In the genomic region with DNA sequence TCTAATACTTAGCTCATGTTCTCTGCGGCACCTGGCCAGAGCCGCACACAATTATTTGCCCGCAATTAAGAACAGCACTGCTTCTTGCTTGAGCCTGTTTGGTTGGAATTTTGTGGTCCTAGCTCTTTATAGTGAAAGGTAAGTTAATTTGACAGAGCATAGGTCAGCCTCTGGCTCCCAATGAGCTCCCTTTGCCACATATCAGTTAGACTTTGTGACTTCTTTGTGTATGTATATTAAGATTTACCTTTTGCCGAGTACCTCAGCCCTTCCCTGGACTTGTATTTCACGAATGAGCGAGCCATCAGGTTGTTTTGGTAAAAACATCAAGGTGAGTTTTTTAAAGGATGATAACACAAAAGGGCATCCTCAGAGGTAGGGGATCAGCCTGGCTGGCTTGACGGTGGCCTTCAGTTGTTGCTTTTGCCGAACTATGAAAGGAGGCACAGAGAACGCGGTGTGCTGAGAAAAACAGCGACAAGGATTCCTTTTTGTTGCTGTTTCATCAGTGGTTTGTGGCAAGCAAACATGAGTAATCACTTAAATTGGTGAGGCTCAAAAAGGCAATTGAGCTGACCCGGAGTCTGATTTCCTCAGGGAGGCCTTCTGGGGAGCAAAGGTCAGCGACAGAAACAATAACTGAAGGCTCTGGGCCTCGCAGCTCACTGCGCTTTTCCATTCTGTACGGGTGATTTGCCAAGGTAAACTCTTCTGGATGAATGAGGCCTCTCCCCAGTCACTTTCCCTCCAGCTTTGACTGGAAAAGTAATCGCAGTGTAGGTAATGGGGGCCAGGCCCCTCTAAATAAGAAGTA, we compare ENCODE assay signal across 1 cellular context.
A peak's percentile ranks its signal among the peaks of the same experiment; 100 is the strongest.
TF ChIP-seq lines count a peak whose summit lies in the region.

No MANE protein-coding gene starts in this region.

TF ChIP-seq in HepG2, 621 proteins besides CTCF, POLR2A, EP300 and RAD21 (continued from another document):
- TF ChIP-seq ZNF292 (CRISPR knock-in tag; IDR thresholded peaks at IDR 0.05; ENCODE audit: borderline replicate concordance, low read depth) (peak; percentile 80), PRDM10 (CRISPR knock-in tag; IDR thresholded peaks at IDR 0.05; ENCODE audit: low read depth) (no peak), ZNF350 (CRISPR knock-in tag; IDR thresholded peaks at IDR 0.05; ENCODE audit: borderline replicate concordance, low read depth) (peak; percentile 80), PAWR (CRISPR knock-in tag; IDR thresholded peaks at IDR 0.05; ENCODE audit: borderline replicate concordance) (no peak), KLF16 (CRISPR knock-in tag; IDR thresholded peaks at IDR 0.05) (peak in 1 of 2 experiments; percentile 41; a peak in 1 of 4 replicates), ZBTB8A (CRISPR knock-in tag; IDR thresholded peaks at IDR 0.05; ENCODE audit: borderline replicate concordance, low read depth) (no peak), KDM2A (CRISPR knock-in tag; IDR thresholded peaks at IDR 0.05; ENCODE audit: borderline replicate concordance, low read depth) (peak; percentile 54; the same call in 1 of the 2 replicates), ZKSCAN8 (CRISPR knock-in tag; IDR thresholded peaks at IDR 0.05; ENCODE audit: borderline replicate concordance) (peak; percentile 64; the same call in 1 of the 2 replicates), ZNF883 (CRISPR knock-in tag; IDR thresholded peaks at IDR 0.05; ENCODE audit: not compliant biosample characterization) (no peak), ZNF563 (CRISPR knock-in tag; IDR thresholded peaks at IDR 0.05) (no peak), MAZ (IDR thresholded peaks at IDR 0.05; ENCODE audit: borderline replicate concordance, low read depth, low read length) (no peak), MAZ (CRISPR knock-in tag; IDR thresholded peaks at IDR 0.05; ENCODE audit: low read depth) (no peak), ZMYM4 (CRISPR knock-in tag; IDR thresholded peaks at IDR 0.05) (peak; percentile 75), ETV6 (CRISPR knock-in tag; conservative IDR thresholded peaks at IDR 0.05) (no peak), TCF7 (IDR thresholded peaks at IDR 0.05; ENCODE audit: low read depth) (peak; percentile 71), ZNF761 (CRISPR knock-in tag; conservative IDR thresholded peaks at IDR 0.05) (0 out of 2 replicates have a peak, but pooled peaks have one; percentile 69), MTF2 (CRISPR knock-in tag; IDR thresholded peaks at IDR 0.05; ENCODE audit: borderline replicate concordance) (no peak), PAX8 (CRISPR knock-in tag; IDR thresholded peaks at IDR 0.05; ENCODE audit: borderline replicate concordance) (no peak), ZNF619 (CRISPR knock-in tag; IDR thresholded peaks at IDR 0.05) (no peak), U2AF1 (optimal IDR thresholded peaks at IDR 0.05; ENCODE audit: low read depth, low read length) (no peak), NFYC (CRISPR knock-in tag; IDR thresholded peaks at IDR 0.05) (no peak), TBL1XR1 (IDR thresholded peaks at IDR 0.05; ENCODE audit: borderline replicate concordance, low read length, partially characterized antibody) (no peak), ZFP90 (CRISPR knock-in tag; IDR thresholded peaks at IDR 0.05; ENCODE audit: borderline replicate concordance) (no peak), TOE1 (CRISPR knock-in tag; IDR thresholded peaks at IDR 0.05) (peak; percentile 66; the same call in 1 of the 2 replicates), ZFX (CRISPR knock-in tag; IDR thresholded peaks at IDR 0.05; ENCODE audit: low read depth) (peak; percentile 84), ZNF7 (CRISPR knock-in tag; IDR thresholded peaks at IDR 0.05) (no peak), ZNF549 (CRISPR knock-in tag; IDR thresholded peaks at IDR 0.05) (no peak)
